In genomic region chr7:105352922-105353668, GRCh38 we compare ENCODE assay signal across 1 cellular context.
TF ChIP-seq lines count a peak whose summit lies in the region.

No MANE protein-coding gene starts in this region.

TF ChIP-seq in HepG2, 621 proteins besides CTCF, POLR2A, EP300 and RAD21 (continued from another document):
- TF ChIP-seq CEBPG (CRISPR knock-in tag; IDR thresholded peaks at IDR 0.05) (0 out of 2 replicates have a peak, but pooled peaks have one; percentile 13), POGZ (CRISPR knock-in tag; IDR thresholded peaks at IDR 0.05) (0 out of 2 replicates have a peak, but pooled peaks have one; percentile 22), NR0B2 (CRISPR knock-in tag; IDR thresholded peaks at IDR 0.05) (no peak), MIER2 (CRISPR knock-in tag; IDR thresholded peaks at IDR 0.05) (no peak), MNT (IDR thresholded peaks at IDR 0.05) (no peak), DDIT3 (CRISPR knock-in tag; IDR thresholded peaks at IDR 0.05) (no peak), FOXP1 (IDR thresholded peaks at IDR 0.05) (peak; percentile 99), FOXP1 (CRISPR knock-in tag; IDR thresholded peaks at IDR 0.05) (no peak), TFDP2 (CRISPR knock-in tag; IDR thresholded peaks at IDR 0.05) (no peak), IKZF5 (CRISPR knock-in tag; IDR thresholded peaks at IDR 0.05) (no peak)
